Comparison of ENCODE assay signal across 1 cellular context in genomic region chr4:27318740-27319139, GRCh38.
TF ChIP-seq lines count a peak whose summit lies in the region.

No MANE protein-coding gene starts in this region.

TF ChIP-seq in IMR-90, 13 proteins besides CTCF, POLR2A, EP300 and RAD21:
- TF ChIP-seq SMC3 (IDR thresholded peaks at IDR 0.05; ENCODE audit: low read depth, low read length) (peak; percentile 60), MAZ (IDR thresholded peaks at IDR 0.05; ENCODE audit: borderline replicate concordance, low read depth, low read length) (no peak), RCOR1 (IDR thresholded peaks at IDR 0.05; ENCODE audit: insufficient replicate concordance, low read length) (no peak)
TF ChIP-seq in IMR-90: peak in this region for 1.
